1 cellular context compared by ENCODE assay signal in the genomic region with DNA sequence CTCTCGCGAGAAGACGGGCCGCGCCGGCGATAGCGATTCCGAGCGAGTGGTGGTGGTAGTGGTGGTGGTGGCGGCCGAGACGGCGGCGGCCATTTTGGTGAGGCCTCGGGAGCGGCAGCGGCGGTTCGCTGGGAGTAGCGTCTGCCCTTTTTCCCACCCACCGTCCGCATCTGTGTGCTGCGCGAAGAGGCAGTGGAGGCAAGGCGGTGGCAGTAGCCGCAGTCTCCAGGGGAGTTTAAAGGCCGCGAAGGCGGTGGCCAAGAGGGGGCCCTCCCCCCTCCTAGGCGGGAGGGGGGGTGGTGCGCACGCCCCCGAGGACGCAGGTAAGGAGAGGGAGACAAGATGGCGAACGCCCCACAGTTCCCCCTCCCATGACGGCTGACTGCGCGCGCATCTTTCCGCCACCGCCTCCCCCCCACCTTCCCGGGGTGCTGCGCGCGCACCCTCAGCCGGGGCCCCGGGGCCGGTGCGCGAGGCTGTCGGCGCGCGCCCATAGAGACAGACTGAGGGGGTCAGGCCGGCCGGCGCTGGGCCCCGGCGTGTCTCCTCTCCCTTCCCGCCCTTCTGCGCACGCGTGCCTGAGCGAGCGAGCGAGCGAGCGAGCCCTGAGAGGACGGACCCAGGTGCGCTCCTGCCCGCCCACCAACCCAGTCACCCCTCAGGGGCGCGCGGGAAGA.
TF ChIP-seq lines count a peak whose summit lies in the region.

No MANE protein-coding gene starts in this region.

TF ChIP-seq in HepG2, 621 proteins besides CTCF, POLR2A, EP300 and RAD21 (continued from another document and continues in another):
- TF ChIP-seq ONECUT2 (CRISPR knock-in tag; IDR thresholded peaks at IDR 0.05) (peak; percentile 44; the same call in 1 of the 2 replicates), ZNF44 (CRISPR knock-in tag; IDR thresholded peaks at IDR 0.05) (no peak; the same call in 1 of the 2 replicates), ZNF431 (CRISPR knock-in tag; IDR thresholded peaks at IDR 0.05; ENCODE audit: borderline replicate concordance, low read depth) (peak; percentile 52), ZNF383 (CRISPR knock-in tag; IDR thresholded peaks at IDR 0.05; ENCODE audit: borderline replicate concordance) (no peak), BRD4 (CRISPR knock-in tag; IDR thresholded peaks at IDR 0.05) (peak; percentile 100), HMG20B (CRISPR knock-in tag; conservative IDR thresholded peaks at IDR 0.05) (0 out of 2 replicates have a peak, but pooled peaks have one; percentile 47), IKZF4 (CRISPR knock-in tag; IDR thresholded peaks at IDR 0.05; ENCODE audit: borderline replicate concordance, low read depth, not compliant biosample characterization) (no peak), ZNF567 (CRISPR knock-in tag; IDR thresholded peaks at IDR 0.05; ENCODE audit: borderline replicate concordance) (no peak; the same call in 1 of the 2 replicates), CBFB (CRISPR knock-in tag; IDR thresholded peaks at IDR 0.05) (peak; percentile 85), ZNF558 (CRISPR knock-in tag; IDR thresholded peaks at IDR 0.05; ENCODE audit: borderline replicate concordance) (peak; percentile 87; the same call in 1 of the 2 replicates), SMARCE1 (IDR thresholded peaks at IDR 0.05; ENCODE audit: borderline replicate concordance) (no peak), HOXA3 (CRISPR knock-in tag; IDR thresholded peaks at IDR 0.05) (peak; percentile 99), SIX4 (CRISPR knock-in tag; IDR thresholded peaks at IDR 0.05) (peak; percentile 75; the same call in 1 of the 2 replicates), NR2F2 (IDR thresholded peaks at IDR 0.05; ENCODE audit: borderline replicate concordance, low read depth) (peak; percentile 41; the same call in 1 of the 2 replicates), ZNF605 (CRISPR knock-in tag; IDR thresholded peaks at IDR 0.05) (peak; percentile 88), PITX1 (CRISPR knock-in tag; IDR thresholded peaks at IDR 0.05) (peak; percentile 69), NFRKB (IDR thresholded peaks at IDR 0.05) (peak; percentile 100), ZZZ3 (CRISPR knock-in tag; IDR thresholded peaks at IDR 0.05; ENCODE audit: borderline replicate concordance) (peak; percentile 91; the same call in 1 of the 2 replicates), TBX2 (CRISPR knock-in tag; IDR thresholded peaks at IDR 0.05; ENCODE audit: borderline replicate concordance) (peak; percentile 96), ZNF766 (CRISPR knock-in tag; IDR thresholded peaks at IDR 0.05; ENCODE audit: borderline replicate concordance) (peak; percentile 44; the same call in 1 of the 2 replicates)
- TF ChIP-seq, protein P1, sequence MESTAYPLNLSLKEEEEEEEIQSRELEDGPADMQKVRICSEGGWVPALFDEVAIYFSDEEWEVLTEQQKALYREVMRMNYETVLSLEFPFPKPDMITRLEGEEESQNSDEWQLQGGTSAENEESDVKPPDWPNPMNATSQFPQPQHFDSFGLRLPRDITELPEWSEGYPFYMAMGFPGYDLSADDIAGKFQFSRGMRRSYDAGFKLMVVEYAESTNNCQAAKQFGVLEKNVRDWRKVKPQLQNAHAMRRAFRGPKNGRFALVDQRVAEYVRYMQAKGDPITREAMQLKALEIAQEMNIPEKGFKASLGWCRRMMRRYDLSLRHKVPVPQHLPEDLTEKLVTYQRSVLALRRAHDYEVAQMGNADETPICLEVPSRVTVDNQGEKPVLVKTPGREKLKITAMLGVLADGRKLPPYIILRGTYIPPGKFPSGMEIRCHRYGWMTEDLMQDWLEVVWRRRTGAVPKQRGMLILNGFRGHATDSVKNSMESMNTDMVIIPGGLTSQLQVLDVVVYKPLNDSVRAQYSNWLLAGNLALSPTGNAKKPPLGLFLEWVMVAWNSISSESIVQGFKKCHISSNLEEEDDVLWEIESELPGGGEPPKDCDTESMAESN (CRISPR knock-in tag; conservative IDR thresholded peaks at IDR 0.05) = peak; percentile 92
- TF ChIP-seq, protein P2, sequence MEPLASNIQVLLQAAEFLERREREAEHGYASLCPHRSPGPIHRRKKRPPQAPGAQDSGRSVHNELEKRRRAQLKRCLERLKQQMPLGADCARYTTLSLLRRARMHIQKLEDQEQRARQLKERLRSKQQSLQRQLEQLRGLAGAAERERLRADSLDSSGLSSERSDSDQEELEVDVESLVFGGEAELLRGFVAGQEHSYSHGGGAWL (CRISPR knock-in tag; IDR thresholded peaks at IDR 0.05) = peak; percentile 93
- TF ChIP-seq, protein P3, sequence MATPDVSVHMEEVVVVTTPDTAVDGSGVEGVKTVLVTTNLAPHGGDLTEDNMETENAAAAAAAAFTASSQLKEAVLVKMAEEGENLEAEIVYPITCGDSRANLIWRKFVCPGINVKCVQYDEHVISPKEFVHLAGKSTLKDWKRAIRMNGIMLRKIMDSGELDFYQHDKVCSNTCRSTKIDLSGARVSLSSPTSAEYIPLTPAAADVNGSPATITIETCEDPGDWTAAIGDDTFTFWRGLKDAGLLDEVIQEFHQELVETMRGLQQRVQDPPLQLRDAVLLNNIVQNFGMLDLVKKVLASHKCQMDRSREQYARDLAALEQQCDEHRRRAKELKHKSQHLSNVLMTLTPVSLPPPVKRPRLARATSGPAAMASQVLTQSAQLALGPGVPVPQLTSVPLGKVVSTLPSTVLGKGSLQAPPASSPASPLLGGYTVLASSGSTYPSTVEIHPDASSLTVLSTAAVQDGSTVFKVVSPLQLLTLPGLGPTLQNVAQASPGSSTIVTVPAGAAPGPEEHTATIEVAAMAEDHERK (CRISPR knock-in tag; IDR thresholded peaks at IDR 0.05; ENCODE audit: low read depth) = no peak
- TF ChIP-seq, protein P4, sequence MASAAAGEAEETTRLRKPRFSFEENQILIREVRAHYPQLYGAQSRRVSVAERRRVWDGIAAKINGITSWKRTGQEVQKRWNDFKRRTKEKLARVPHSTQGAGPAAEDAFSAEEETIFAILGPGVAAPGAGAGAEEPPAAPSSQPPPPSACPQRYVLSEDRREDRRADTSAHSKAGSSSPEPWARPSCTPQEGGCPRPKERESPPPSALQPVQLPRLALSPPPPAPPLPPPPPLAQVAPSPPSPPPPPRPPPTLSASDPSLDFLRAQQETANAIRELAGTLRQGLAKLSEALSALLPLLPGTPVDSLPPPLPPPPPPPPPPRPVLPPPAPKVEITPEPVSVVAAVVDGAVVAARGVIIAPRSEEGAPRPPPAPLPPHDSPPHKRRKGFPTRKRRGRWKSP (CRISPR knock-in tag; IDR thresholded peaks at IDR 0.05) = peak; percentile 90
- TF ChIP-seq, protein P5, sequence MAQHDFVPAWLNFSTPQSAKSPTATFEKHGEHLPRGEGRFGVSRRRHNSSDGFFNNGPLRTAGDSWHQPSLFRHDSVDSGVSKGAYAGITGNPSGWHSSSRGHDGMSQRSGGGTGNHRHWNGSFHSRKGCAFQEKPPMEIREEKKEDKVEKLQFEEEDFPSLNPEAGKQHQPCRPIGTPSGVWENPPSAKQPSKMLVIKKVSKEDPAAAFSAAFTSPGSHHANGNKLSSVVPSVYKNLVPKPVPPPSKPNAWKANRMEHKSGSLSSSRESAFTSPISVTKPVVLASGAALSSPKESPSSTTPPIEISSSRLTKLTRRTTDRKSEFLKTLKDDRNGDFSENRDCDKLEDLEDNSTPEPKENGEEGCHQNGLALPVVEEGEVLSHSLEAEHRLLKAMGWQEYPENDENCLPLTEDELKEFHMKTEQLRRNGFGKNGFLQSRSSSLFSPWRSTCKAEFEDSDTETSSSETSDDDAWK (CRISPR knock-in tag; IDR thresholded peaks at IDR 0.05) = no peak
- TF ChIP-seq, protein P6, sequence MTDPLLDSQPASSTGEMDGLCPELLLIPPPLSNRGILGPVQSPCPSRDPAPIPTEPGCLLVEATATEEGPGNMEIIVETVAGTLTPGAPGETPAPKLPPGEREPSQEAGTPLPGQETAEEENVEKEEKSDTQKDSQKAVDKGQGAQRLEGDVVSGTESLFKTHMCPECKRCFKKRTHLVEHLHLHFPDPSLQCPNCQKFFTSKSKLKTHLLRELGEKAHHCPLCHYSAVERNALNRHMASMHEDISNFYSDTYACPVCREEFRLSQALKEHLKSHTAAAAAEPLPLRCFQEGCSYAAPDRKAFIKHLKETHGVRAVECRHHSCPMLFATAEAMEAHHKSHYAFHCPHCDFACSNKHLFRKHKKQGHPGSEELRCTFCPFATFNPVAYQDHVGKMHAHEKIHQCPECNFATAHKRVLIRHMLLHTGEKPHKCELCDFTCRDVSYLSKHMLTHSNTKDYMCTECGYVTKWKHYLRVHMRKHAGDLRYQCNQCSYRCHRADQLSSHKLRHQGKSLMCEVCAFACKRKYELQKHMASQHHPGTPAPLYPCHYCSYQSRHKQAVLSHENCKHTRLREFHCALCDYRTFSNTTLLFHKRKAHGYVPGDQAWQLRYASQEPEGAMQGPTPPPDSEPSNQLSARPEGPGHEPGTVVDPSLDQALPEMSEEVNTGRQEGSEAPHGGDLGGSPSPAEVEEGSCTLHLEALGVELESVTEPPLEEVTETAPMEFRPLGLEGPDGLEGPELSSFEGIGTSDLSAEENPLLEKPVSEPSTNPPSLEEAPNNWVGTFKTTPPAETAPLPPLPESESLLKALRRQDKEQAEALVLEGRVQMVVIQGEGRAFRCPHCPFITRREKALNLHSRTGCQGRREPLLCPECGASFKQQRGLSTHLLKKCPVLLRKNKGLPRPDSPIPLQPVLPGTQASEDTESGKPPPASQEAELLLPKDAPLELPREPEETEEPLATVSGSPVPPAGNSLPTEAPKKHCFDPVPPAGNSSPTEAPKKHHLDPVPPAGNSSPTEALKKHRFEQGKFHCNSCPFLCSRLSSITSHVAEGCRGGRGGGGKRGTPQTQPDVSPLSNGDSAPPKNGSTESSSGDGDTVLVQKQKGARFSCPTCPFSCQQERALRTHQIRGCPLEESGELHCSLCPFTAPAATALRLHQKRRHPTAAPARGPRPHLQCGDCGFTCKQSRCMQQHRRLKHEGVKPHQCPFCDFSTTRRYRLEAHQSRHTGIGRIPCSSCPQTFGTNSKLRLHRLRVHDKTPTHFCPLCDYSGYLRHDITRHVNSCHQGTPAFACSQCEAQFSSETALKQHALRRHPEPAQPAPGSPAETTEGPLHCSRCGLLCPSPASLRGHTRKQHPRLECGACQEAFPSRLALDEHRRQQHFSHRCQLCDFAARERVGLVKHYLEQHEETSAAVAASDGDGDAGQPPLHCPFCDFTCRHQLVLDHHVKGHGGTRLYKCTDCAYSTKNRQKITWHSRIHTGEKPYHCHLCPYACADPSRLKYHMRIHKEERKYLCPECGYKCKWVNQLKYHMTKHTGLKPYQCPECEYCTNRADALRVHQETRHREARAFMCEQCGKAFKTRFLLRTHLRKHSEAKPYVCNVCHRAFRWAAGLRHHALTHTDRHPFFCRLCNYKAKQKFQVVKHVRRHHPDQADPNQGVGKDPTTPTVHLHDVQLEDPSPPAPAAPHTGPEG (CRISPR knock-in tag; IDR thresholded peaks at IDR 0.05) = no peak; the same call in 1 of the 2 replicates
- TF ChIP-seq, protein P7, sequence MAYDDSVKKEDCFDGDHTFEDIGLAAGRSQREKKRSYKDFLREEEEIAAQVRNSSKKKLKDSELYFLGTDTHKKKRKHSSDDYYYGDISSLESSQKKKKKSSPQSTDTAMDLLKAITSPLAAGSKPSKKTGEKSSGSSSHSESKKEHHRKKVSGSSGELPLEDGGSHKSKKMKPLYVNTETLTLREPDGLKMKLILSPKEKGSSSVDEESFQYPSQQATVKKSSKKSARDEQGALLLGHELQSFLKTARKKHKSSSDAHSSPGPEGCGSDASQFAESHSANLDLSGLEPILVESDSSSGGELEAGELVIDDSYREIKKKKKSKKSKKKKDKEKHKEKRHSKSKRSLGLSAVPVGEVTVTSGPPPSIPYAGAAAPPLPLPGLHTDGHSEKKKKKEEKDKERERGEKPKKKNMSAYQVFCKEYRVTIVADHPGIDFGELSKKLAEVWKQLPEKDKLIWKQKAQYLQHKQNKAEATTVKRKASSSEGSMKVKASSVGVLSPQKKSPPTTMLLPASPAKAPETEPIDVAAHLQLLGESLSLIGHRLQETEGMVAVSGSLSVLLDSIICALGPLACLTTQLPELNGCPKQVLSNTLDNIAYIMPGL (CRISPR knock-in tag; IDR thresholded peaks at IDR 0.05; ENCODE audit: borderline replicate concordance in 1 of 2, low read depth in 1 of 2) = peak; percentile 94
- TF ChIP-seq, protein P8, sequence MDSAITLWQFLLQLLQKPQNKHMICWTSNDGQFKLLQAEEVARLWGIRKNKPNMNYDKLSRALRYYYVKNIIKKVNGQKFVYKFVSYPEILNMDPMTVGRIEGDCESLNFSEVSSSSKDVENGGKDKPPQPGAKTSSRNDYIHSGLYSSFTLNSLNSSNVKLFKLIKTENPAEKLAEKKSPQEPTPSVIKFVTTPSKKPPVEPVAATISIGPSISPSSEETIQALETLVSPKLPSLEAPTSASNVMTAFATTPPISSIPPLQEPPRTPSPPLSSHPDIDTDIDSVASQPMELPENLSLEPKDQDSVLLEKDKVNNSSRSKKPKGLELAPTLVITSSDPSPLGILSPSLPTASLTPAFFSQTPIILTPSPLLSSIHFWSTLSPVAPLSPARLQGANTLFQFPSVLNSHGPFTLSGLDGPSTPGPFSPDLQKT (CRISPR knock-in tag; IDR thresholded peaks at IDR 0.05; ENCODE audit: borderline replicate concordance) = no peak
- TF ChIP-seq, protein P9, sequence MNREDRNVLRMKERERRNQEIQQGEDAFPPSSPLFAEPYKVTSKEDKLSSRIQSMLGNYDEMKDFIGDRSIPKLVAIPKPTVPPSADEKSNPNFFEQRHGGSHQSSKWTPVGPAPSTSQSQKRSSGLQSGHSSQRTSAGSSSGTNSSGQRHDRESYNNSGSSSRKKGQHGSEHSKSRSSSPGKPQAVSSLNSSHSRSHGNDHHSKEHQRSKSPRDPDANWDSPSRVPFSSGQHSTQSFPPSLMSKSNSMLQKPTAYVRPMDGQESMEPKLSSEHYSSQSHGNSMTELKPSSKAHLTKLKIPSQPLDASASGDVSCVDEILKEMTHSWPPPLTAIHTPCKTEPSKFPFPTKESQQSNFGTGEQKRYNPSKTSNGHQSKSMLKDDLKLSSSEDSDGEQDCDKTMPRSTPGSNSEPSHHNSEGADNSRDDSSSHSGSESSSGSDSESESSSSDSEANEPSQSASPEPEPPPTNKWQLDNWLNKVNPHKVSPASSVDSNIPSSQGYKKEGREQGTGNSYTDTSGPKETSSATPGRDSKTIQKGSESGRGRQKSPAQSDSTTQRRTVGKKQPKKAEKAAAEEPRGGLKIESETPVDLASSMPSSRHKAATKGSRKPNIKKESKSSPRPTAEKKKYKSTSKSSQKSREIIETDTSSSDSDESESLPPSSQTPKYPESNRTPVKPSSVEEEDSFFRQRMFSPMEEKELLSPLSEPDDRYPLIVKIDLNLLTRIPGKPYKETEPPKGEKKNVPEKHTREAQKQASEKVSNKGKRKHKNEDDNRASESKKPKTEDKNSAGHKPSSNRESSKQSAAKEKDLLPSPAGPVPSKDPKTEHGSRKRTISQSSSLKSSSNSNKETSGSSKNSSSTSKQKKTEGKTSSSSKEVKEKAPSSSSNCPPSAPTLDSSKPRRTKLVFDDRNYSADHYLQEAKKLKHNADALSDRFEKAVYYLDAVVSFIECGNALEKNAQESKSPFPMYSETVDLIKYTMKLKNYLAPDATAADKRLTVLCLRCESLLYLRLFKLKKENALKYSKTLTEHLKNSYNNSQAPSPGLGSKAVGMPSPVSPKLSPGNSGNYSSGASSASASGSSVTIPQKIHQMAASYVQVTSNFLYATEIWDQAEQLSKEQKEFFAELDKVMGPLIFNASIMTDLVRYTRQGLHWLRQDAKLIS (CRISPR knock-in tag; IDR thresholded peaks at IDR 0.05) = peak; percentile 69
